ENCODE assay signal across 8 cellular contexts in the genomic region with DNA sequence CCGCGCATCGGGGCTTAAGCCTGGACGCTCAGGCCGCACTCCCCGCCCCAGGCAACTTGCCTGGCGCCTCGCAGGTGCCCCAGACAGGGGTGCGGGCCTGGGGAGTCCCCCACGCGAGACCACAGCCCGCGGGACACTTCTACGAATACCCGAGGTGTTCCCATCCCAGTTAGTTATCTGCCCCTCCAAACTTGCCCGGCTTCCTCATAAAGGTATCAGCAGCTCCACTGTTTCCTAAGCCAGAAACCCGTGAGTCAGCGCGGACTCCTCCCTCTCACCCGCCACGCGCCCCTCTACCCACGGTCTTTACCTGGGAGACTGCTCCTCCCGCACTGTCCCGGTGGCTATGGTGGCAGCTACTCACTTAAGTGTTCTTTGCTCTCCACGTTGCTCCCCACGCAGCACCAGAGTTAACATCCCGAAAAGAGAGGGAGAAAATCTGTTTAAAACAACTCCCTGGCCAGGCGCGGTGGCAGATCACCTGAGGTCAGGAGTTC. TPM values are rescaled to one million over a fixed set of nuclear protein-coding genes. Genes with fewer than 3 reads are reported as not detected.
DNase-seq lines count a peak whose midpoint lies in the region; ATAC-seq, FAIRE-seq and TF ChIP-seq lines count a peak whose summit lies in the region.

No MANE protein-coding gene starts in this region.

- POLR2A ChIA-PET in A549 (lab: Yijun Ruan, JAX): no interaction called here

- peaks cover 22% of the 10 kb centered on the region; the same call in 2 of the 3 replicates for H3K4me1 ChIP-seq in A549
- peaks cover 22% of the 10 kb centered on the region for H3K4me1 ChIP-seq in HUES6 (ENCODE audit: control insufficient read depth, insufficient read depth, low read length)
- peaks cover 6% of the 10 kb centered on the region for H3K4me1 ChIP-seq in mucosa of stomach (ENCODE audit: control insufficient read depth, insufficient read depth, low read length)

- no peak for TF ChIP-seq EP300 in A549 (IDR thresholded peaks at IDR 0.05)

- no peak for ATAC-seq in A549

- H3K36me3 ChIP-seq in HUES6 (ENCODE audit: control insufficient read depth, insufficient read depth, low read length) (no peaks in the 10 kb centered on the region; the same call in 1 of the 2 replicates), bronchial epithelial cell (ENCODE audit: control insufficient read depth, insufficient read depth, low read length) (no peaks in the 10 kb centered on the region), mucosa of stomach (ENCODE audit: control insufficient read depth, insufficient read depth, low read length) (no peaks in the 10 kb centered on the region)

- DNase-seq in A549 (ENCODE audit: low read depth in 1 of 2, low spot score in 1 of 2) (no peak), bronchial epithelial cell (ENCODE audit: low read depth) (no peak), epidermal melanocyte (ENCODE audit: insufficient read length, low spot score) (no peak), hippocampal formation (lab: John Stamatoyannopoulos, UW) (no peak), COLO668 (lab: John Stamatoyannopoulos, UW; ENCODE audit: unreplicated experiment) (no peak), cortex of kidney (lab: John Stamatoyannopoulos, UW) (no peak)

- TF ChIP-seq CTCF in A549 (IDR thresholded peaks at IDR 0.05) (no peak), bronchial epithelial cell (IDR thresholded peaks at IDR 0.05; ENCODE audit: insufficient read depth, low read length, severe bottlenecking) (no peak)

- H3K9me3 ChIP-seq in A549 (no peaks in the 10 kb centered on the region), HUES6 (ENCODE audit: control insufficient read depth, insufficient read depth, low read depth, low read length) (no peaks in the 10 kb centered on the region), mucosa of stomach (ENCODE audit: control insufficient read depth, low read length) (no peaks in the 10 kb centered on the region)

- peak overlapping the region; percentile 85 for H3K4me2 ChIP-seq in A549

- CTCF ChIA-PET in A549 (lab: Yijun Ruan, JAX): interaction anchor here (0.8 to 1.9 kb wide), 3 partner anchors 10 to 58 kb away, joined by 3 to 7 read pairs (median 4); no protein-coding TSS in a partner anchor

- FAIRE-seq in A549 (lab: Jason Lieb, UNC) (no peak), bronchial epithelial cell (lab: Jason Lieb, UNC) (no peak)

- no peak for TF ChIP-seq POLR2A in A549 (IDR thresholded peaks at IDR 0.05; ENCODE audit: low read length)

- no peak for TF ChIP-seq RAD21 in A549 (conservative IDR thresholded peaks at IDR 0.05 in 1 of 2, IDR thresholded peaks at IDR 0.05 in 1 of 2)

- H3K9ac ChIP-seq in HUES6 (ENCODE audit: low read length): peak overlapping the region; percentile 88
- peak overlapping the region; percentile 92 for H3K9ac ChIP-seq in mucosa of stomach (ENCODE audit: low read length)

- WGBS in A549 (ENCODE audit: missing lambda C conversion rate): 90% methylated on average over 15 of the region's 30 CpGs

- H3K4me3 ChIP-seq in A549 (peak overlapping the region; percentile 94), HUES6 (ENCODE audit: low read depth, low read length) (peak overlapping the region; percentile 64), bronchial epithelial cell (ENCODE audit: low read depth, low read length) (peak overlapping the region; percentile 78), mucosa of stomach (ENCODE audit: low read length) (peak overlapping the region; percentile 51)

- peak overlapping the region; percentile 94 to 97; a peak in 5 of 6 replicates for H3K27ac ChIP-seq in A549
- H3K27ac ChIP-seq in HUES6 (ENCODE audit: low read depth, low read length): 0 out of 2 replicates have a peak overlapping the region, but pooled peaks have one; percentile 5

- H3K27me3 ChIP-seq in HUES6 (ENCODE audit: control insufficient read depth, insufficient read depth, low read length) (no peaks in the 10 kb centered on the region), bronchial epithelial cell (ENCODE audit: control insufficient read depth, insufficient read depth, low read length) (no peaks in the 10 kb centered on the region), mucosa of stomach (ENCODE audit: control insufficient read depth, insufficient read depth, low read length) (no peaks in the 10 kb centered on the region)

TF ChIP-seq in A549, 52 proteins besides CTCF, POLR2A, EP300 and RAD21:
- no peak for TF ChIP-seq RARB (CRISPR knock-in tag; IDR thresholded peaks at IDR 0.05)
- TF ChIP-seq FOSL2 (IDR thresholded peaks at IDR 0.05): no peak
- TF ChIP-seq FOSL2 (CRISPR knock-in tag; IDR thresholded peaks at IDR 0.05): no peak
- TF ChIP-seq, protein P1, sequence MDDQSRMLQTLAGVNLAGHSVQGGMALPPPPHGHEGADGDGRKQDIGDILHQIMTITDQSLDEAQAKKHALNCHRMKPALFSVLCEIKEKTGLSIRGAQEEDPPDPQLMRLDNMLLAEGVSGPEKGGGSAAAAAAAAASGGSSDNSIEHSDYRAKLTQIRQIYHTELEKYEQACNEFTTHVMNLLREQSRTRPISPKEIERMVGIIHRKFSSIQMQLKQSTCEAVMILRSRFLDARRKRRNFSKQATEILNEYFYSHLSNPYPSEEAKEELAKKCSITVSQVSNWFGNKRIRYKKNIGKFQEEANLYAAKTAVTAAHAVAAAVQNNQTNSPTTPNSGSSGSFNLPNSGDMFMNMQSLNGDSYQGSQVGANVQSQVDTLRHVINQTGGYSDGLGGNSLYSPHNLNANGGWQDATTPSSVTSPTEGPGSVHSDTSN (IDR thresholded peaks at IDR 0.05): no peak
- TF ChIP-seq BHLHE40 (IDR thresholded peaks at IDR 0.05; ENCODE audit: low read depth, low read length): no peak
- no peak for TF ChIP-seq FOSB (CRISPR knock-in tag; IDR thresholded peaks at IDR 0.05)
- no peak for TF ChIP-seq GATA3 (IDR thresholded peaks at IDR 0.05; ENCODE audit: borderline replicate concordance)
- TF ChIP-seq PHF8 (IDR thresholded peaks at IDR 0.05; ENCODE audit: borderline replicate concordance, low read depth): no peak
- TF ChIP-seq EHF (CRISPR knock-in tag; IDR thresholded peaks at IDR 0.05): no peak

RNA-seq across cellular contexts. Expression of a gene that starts 1.0 kb away (rescaled TPM):
- polyA plus RNA-seq in A549 (2011; rRNA removed) (8.0 and 17.5 TPM in 2 replicates), A549 (2017; fragmentation: RNase III; extraction: RNeasy Plus Mini Kit Qiagen cat#74134 plus additional on column Dnase treatment) (13.4 to 15.2 TPM (median 14.7 TPM) in 3 replicates)
- polyA plus RNA-seq in A549 (2012; cell fraction: cytosol; rRNA removed): 5.1 and 6.8 TPM in 2 replicates
- 12.2 and 12.3 TPM in 2 replicates for polyA plus RNA-seq in A549 (2012; cell fraction: nucleus; rRNA removed)
- 35.1 and 47.2 TPM in 2 replicates for polyA minus RNA-seq in A549 (2011; rRNA and poly(A)+ RNA removed)
- total RNA-seq in bronchial epithelial cell: 7.4 and 12.8 TPM in 2 replicates
